ENCODE assay signal across 1 cellular context in genomic region chr1:31780632-31781031, GRCh38.
TF ChIP-seq lines count a peak whose summit lies in the region.

No MANE protein-coding gene starts in this region.

TF ChIP-seq in H1, 55 proteins besides CTCF, POLR2A, EP300 and RAD21 (continued from another document):
- TF ChIP-seq TEAD4 (IDR thresholded peaks at IDR 0.05; ENCODE audit: low read depth, low read length) = no peak
- TF ChIP-seq POU5F1 (IDR thresholded peaks at IDR 0.05; ENCODE audit: low read depth, low read length) = no peak
- no peak for TF ChIP-seq KDM4A (IDR thresholded peaks at IDR 0.05; ENCODE audit: low read depth, low read length, severe bottlenecking)
- TF ChIP-seq RBBP5 (IDR thresholded peaks at IDR 0.05; ENCODE audit: borderline replicate concordance, low read depth, low read length) = no peak
- no peak for TF ChIP-seq KDM5A (IDR thresholded peaks at IDR 0.05; ENCODE audit: low read length)
- no peak for TF ChIP-seq TCF12 (IDR thresholded peaks at IDR 0.05; ENCODE audit: low read depth, low read length)
